In the genomic region with DNA sequence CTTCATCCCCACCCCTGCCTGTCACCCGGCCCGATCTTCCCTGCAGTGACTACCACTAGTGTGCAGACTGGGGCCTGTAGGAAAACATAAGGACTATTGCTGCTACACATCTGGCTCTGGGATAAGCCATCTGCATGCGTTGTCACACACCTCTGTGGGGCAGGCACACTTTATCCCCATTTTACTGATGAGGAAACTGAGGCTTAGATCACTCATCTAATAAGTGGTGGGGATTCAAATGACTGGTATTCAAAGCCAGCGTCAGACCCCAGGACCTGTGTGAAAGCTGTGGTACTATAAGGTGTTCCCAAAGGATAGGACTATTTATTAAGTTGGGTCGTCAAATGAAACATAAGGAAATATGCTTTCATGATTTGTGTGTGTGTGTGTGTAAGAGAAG, we compare ENCODE assay signal across 1 cellular context.
TF ChIP-seq lines count a peak whose summit lies in the region.

No MANE protein-coding gene starts in this region.

TF ChIP-seq in A549, 52 proteins besides CTCF, POLR2A, EP300 and RAD21 (continued from another document):
- TF ChIP-seq, protein P1, sequence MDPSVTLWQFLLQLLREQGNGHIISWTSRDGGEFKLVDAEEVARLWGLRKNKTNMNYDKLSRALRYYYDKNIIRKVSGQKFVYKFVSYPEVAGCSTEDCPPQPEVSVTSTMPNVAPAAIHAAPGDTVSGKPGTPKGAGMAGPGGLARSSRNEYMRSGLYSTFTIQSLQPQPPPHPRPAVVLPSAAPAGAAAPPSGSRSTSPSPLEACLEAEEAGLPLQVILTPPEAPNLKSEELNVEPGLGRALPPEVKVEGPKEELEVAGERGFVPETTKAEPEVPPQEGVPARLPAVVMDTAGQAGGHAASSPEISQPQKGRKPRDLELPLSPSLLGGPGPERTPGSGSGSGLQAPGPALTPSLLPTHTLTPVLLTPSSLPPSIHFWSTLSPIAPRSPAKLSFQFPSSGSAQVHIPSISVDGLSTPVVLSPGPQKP (IDR thresholded peaks at IDR 0.05; ENCODE audit: low read depth, low read length), result no peak
- TF ChIP-seq JUNB (IDR thresholded peaks at IDR 0.05) (no peak), ZSCAN20 (CRISPR knock-in tag; IDR thresholded peaks at IDR 0.05) (no peak), CEBPB (IDR thresholded peaks at IDR 0.05) (no peak), EHF (CRISPR knock-in tag; IDR thresholded peaks at IDR 0.05) (no peak), CBX8 (IDR thresholded peaks at IDR 0.05) (no peak), TP53 (CRISPR knock-in tag; IDR thresholded peaks at IDR 0.05) (no peak)
- TF ChIP-seq, protein P2, sequence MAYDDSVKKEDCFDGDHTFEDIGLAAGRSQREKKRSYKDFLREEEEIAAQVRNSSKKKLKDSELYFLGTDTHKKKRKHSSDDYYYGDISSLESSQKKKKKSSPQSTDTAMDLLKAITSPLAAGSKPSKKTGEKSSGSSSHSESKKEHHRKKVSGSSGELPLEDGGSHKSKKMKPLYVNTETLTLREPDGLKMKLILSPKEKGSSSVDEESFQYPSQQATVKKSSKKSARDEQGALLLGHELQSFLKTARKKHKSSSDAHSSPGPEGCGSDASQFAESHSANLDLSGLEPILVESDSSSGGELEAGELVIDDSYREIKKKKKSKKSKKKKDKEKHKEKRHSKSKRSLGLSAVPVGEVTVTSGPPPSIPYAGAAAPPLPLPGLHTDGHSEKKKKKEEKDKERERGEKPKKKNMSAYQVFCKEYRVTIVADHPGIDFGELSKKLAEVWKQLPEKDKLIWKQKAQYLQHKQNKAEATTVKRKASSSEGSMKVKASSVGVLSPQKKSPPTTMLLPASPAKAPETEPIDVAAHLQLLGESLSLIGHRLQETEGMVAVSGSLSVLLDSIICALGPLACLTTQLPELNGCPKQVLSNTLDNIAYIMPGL (CRISPR knock-in tag; IDR thresholded peaks at IDR 0.05; ENCODE audit: borderline replicate concordance), result no peak
